1 cellular context compared by ENCODE assay signal in genomic region chr4:94995684-94996394, GRCh38.
TF ChIP-seq lines count a peak whose summit lies in the region.

No MANE protein-coding gene starts in this region.

TF ChIP-seq in K562, 482 proteins besides CTCF, POLR2A, EP300 and RAD21 (continued from another document):
- TF ChIP-seq E2F8 (IDR thresholded peaks at IDR 0.05; ENCODE audit: low read depth, partially characterized antibody) (no peak), CC2D1A (IDR thresholded peaks at IDR 0.05) (no peak), HEY1 (CRISPR knock-in tag; IDR thresholded peaks at IDR 0.05; ENCODE audit: borderline replicate concordance) (no peak), ZNF408 (CRISPR knock-in tag; IDR thresholded peaks at IDR 0.05; ENCODE audit: low read depth) (no peak), YBX1 (IDR thresholded peaks at IDR 0.05) (no peak)
